ENCODE assay signal across 8 cellular contexts in the genomic region with DNA sequence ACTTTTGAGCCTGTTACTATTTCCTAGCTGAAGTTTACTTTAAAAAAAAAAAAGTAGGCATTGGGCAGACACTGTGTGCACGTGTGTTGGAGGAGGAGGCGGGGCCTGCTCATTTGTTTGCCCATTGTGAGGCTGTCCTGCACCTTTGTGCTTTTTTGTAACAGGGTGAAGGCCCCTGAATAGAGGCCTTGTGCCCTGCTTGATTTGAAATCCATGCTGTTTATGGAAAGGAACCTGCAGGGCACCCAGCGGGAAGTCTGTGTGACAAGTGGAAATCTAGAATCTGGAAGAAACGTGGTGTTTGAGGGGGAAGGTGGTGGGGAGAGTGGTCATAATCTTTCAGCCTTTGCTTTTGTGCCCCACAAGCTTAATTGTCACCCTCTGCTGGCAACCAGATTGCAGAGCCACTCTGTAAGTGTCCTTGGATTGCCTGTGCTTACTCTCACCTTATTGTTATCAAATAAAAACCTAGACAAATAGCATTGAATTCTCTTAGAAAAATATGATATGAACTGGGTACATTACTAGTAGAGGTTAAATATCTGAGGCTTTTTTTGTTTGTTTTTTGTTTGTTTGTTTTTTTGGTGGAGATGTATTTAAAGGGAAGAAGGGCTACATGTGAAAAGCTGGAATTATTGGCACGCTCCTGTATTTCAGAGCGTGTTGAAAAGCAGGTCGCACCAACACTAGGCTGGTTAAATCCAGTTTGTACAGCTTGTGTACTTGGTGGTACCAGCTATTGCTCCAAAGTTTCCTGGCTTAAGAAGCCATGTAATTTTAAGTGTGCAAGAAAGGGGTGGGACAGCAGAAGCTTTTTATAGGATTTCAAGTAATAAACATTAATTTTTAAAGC.
A peak's percentile ranks its signal among the peaks of the same experiment; 100 is the strongest.
DNase-seq lines count a peak whose midpoint lies in the region; ATAC-seq and FAIRE-seq lines count a peak whose summit lies in the region.

No MANE protein-coding gene starts in this region.

- DNase-seq in HuH-7.5 (ENCODE audit: low spot score) (peak; percentile 19), NCI-H774 (lab: John Stamatoyannopoulos, UW) (peak; percentile 87), Right ventricle myocardium superior (no peak), sciatic nerve (ENCODE audit: low spot score) (no peak), frontal cortex (ENCODE audit: low spot score in 2 of 2) (no peak), DMS114 treated with DMSO at 0.1 percent for 48 hours (lab: John Stamatoyannopoulos, UW; ENCODE audit: unreplicated experiment) (no peak), glomerular visceral epithelial cell (ENCODE audit: extremely low spot score) (no peak)

- no peak for FAIRE-seq in frontal cortex (lab: Jason Lieb, UNC)

- intact Hi-C loops in Right ventricle myocardium superior (cut with DNase I) = no loop called here
- intact Hi-C loops in sciatic nerve (cut with DNase I) = no loop called here

- peak; percentile 80 for ATAC-seq in Right ventricle myocardium superior (ENCODE audit: poor library complexity)
- ATAC-seq in sciatic nerve = peak; percentile 72
- no peak for ATAC-seq in GM19395 (IDR thresholded peaks at IDR 0.05; ENCODE audit: unreplicated experiment)

Comparison
In these comparisons a context has a peak if more than half of its experiments do, and no peak if none do; other contexts are left out.
1. DNase-seq: peak in HuH-7.5 (single experiment) and NCI-H774 (single experiment); none in Right ventricle myocardium superior (single experiment), sciatic nerve (single experiment), frontal cortex (0 of 2), DMS114 treated with DMSO at 0.1 percent for 48 hours (single experiment) and glomerular visceral epithelial cell (single experiment).